Comparison of ENCODE assay signal across 24 cellular contexts in genomic region chr6:98759459-98759858, GRCh38.
"Had no signal": no experiment of that assay in that cellular context is flagged by ENCODE, and none has a peak within 500 bp of the region (broad histone marks: within the 10 kb centered on the region; RNA-seq: fewer than 3 reads in every experiment).

No MANE protein-coding gene starts in this region.

- H3K27me3 ChIP-seq: gastrocnemius medialis, heart left ventricle, hepatocyte, neural progenitor cell, sigmoid colon, suprapubic skin, transverse colon, vagina had no signal

- H3K27ac ChIP-seq: epithelial cell of prostate, gastrocnemius medialis, heart left ventricle, hepatocyte, neural progenitor cell, psoas muscle, sigmoid colon, suprapubic skin, transverse colon, vagina had no signal

- H3K36me3 ChIP-seq: gastrocnemius medialis, heart left ventricle, neural progenitor cell, sigmoid colon, suprapubic skin, transverse colon, vagina had no signal

- H3K4me1 ChIP-seq: gastrocnemius medialis, heart left ventricle, neural progenitor cell, psoas muscle, sigmoid colon, suprapubic skin, transverse colon, vagina had no signal

- ATAC-seq: effector memory CD8-positive, alpha-beta T cell; esophagus mucosa; gastrocnemius medialis; heart left ventricle; left lobe of liver; mucosa of descending colon; natural killer cell treated with Interleukin-12 subunit alpha and Interleukin-12 subunit beta and Interleukin-15 and Interleukin-18, amount 100 ng/mL, for 72 hours; psoas muscle; right cardiac atrium; stimulated activated naive B cell treated with anti-CD40 and anti-IgM and Interleukin-4, amounts not matched to agents 10 μg/mL and 1 μg/mL and 100 μg/mL, for 72 hours; stimulated activated naive CD8-positive, alpha-beta T cell treated with anti-CD3 and anti-CD28 coated beads, Interleukin-15, amount 100 ng/mL, for 72 hours had no signal

- H3K36me3 Mint-ChIP-seq: naive B cell; natural killer cell treated with Interleukin-12 subunit alpha and Interleukin-12 subunit beta and Interleukin-15 and Interleukin-18, amount 100 ng/mL, for 72 hours; stimulated activated naive B cell treated with anti-CD40 and anti-IgM and Interleukin-4, amounts not matched to agents 10 μg/mL and 1 μg/mL and 100 μg/mL, for 72 hours had no signal

- DNase-seq: cortex of kidney; effector memory CD8-positive, alpha-beta T cell; foreskin fibroblast; gastrocnemius medialis; heart left ventricle; kidney; mucosa of descending colon; naive B cell; psoas muscle; right cardiac atrium; sigmoid colon; stimulated activated naive B cell treated with anti-CD40 and anti-IgM and Interleukin-4, amounts not matched to agents 10 μg/mL and 1 μg/mL and 100 μg/mL, for 72 hours; stimulated activated naive CD8-positive, alpha-beta T cell treated with anti-CD3 and anti-CD28 coated beads, Interleukin-15, amount 100 ng/mL, for 72 hours; transverse colon had no signal

- H3K27ac Mint-ChIP-seq: effector memory CD8-positive, alpha-beta T cell; memory B cell; naive B cell; natural killer cell treated with Interleukin-12 subunit alpha and Interleukin-12 subunit beta and Interleukin-15 and Interleukin-18, amount 100 ng/mL, for 72 hours; neural progenitor cell; stimulated activated naive B cell treated with anti-CD40 and anti-IgM and Interleukin-4, amounts not matched to agents 10 μg/mL and 1 μg/mL and 100 μg/mL, for 72 hours had no signal

- H3K9me3 ChIP-seq: gastrocnemius medialis, mucosa of descending colon, psoas muscle, suprapubic skin, vagina had no signal

- H3K4me3 ChIP-seq: gastrocnemius medialis, heart left ventricle, hepatocyte, lung, mucosa of descending colon, neural progenitor cell, psoas muscle, sigmoid colon, suprapubic skin, transverse colon, vagina had no signal

- H3K4me3 Mint-ChIP-seq: effector memory CD8-positive, alpha-beta T cell; memory B cell; naive B cell; natural killer cell treated with Interleukin-12 subunit alpha and Interleukin-12 subunit beta and Interleukin-15 and Interleukin-18, amount 100 ng/mL, for 72 hours; neural progenitor cell; stimulated activated naive B cell treated with anti-CD40 and anti-IgM and Interleukin-4, amounts not matched to agents 10 μg/mL and 1 μg/mL and 100 μg/mL, for 72 hours; stimulated activated naive CD8-positive, alpha-beta T cell treated with anti-CD3 and anti-CD28 coated beads, Interleukin-15, amount 100 ng/mL, for 72 hours had no signal
